ENCODE assay signal across 20 cellular contexts in genomic region chr2:207475546-207475945, GRCh38. TPM values are rescaled to one million over a fixed set of nuclear protein-coding genes. Genes with fewer than 3 reads are reported as not detected.
A peak's percentile ranks its signal among the peaks of the same experiment; 100 is the strongest.
DNase-seq lines count a peak whose midpoint lies in the region; ATAC-seq, FAIRE-seq and TF ChIP-seq lines count a peak whose summit lies in the region.
"Had no signal": no experiment of that assay in that cellular context is flagged by ENCODE, and none has a peak within 500 bp of the region (broad histone marks: within the 10 kb centered on the region; RNA-seq: fewer than 3 reads in every experiment).

No MANE protein-coding gene starts in this region.

- peak overlapping the region; percentile 42 for H2AFZ ChIP-seq in fibroblast of lung (ENCODE audit: low read length)

- intact Hi-C loops in naive thymus-derived CD4-positive, alpha-beta T cell (cut with micrococcal nuclease): loop anchor here (1.0 to 10.0 kb wide), 11 partner anchors 54 to 1311 kb away; partner anchors contain the start of gene CREB1 (in 1 of the 2)

- no peaks in the 10 kb centered on the region for H3K9me3 ChIP-seq in fibroblast of lung (ENCODE audit: control insufficient read depth, insufficient read depth, low read depth, low read length)
- no peaks in the 10 kb centered on the region for H3K9me3 ChIP-seq in naive thymus-derived CD4-positive, alpha-beta T cell (ENCODE audit: control insufficient read depth in 2 of 3, low read length in 3 of 3)
- H3K9me3 ChIP-seq: esophagus squamous epithelium, sigmoid colon, upper lobe of right lung had no signal

- no peak for TF ChIP-seq POLR2A in H54 (IDR thresholded peaks at IDR 0.05; ENCODE audit: low read depth, low read length)

- peaks cover 4% of the 10 kb centered on the region for H3K4me1 ChIP-seq in fibroblast of lung (ENCODE audit: control insufficient read depth, extremely low read depth, insufficient read depth, low read length)
- peaks cover 0 to 5% of the 10 kb centered on the region in 2 donors for H3K4me1 ChIP-seq in naive thymus-derived CD4-positive, alpha-beta T cell (ENCODE audit: control insufficient read depth in 2 of 2, insufficient read depth in 2 of 2, low read length in 2 of 2)
- H3K4me1 ChIP-seq: parathyroid adenoma had no signal

- POLR2A ChIA-PET in naive thymus-derived CD4-positive, alpha-beta T cell (lab: Charles Lee): no interaction called here

- no peak overlapping the region for H3K4me3 ChIP-seq in fibroblast of lung (replicated peaks in 1 of 4; ENCODE audit: control extremely low read depth in 1 of 4, insufficient read depth in 1 of 4, low read depth in 3 of 4, low read length in 4 of 4)
- H3K4me3 ChIP-seq in naive thymus-derived CD4-positive, alpha-beta T cell (ENCODE audit: low read length): no peak overlapping the region
- H3K4me3 ChIP-seq: sigmoid colon, upper lobe of right lung had no signal

- H3K4me3 Mint-ChIP-seq in naive thymus-derived CD4-positive, alpha-beta T cell: no peak overlapping the region
- H3K4me3 Mint-ChIP-seq: activated B cell treated with CpG ODN at 0.5 μM for 24 hours; activated T-helper 1 cell treated with anti-CD3 and anti-CD28 coated beads, Interleukin-12 subunit alpha, Interleukin-12 subunit beta, Interleukin-2, Interleukin-4 antibody, amounts not matched to agents 30 ng/mL and 10 ng/mL and 1 ng/mL, durations not matched to agents 14 hours and 24 hours and 36 hours; CD8-positive, alpha-beta T cell; H9 had no signal

- CTCF ChIA-PET in naive thymus-derived CD4-positive, alpha-beta T cell (lab: Charles Lee): interaction anchor here (0.6 to 1.5 kb wide), 4 partner anchors 645 to 779 kb away, joined by 3 to 4 read pairs (median 4); no protein-coding TSS in a partner anchor

- H3K9ac ChIP-seq in fibroblast of lung (ENCODE audit: insufficient read depth, low read length): no peak overlapping the region
- H3K9ac ChIP-seq: parathyroid adenoma had no signal

- ATAC-seq in SK-N-SH treated with all-trans-retinoic acid at 6 μM for 48 hours (peak; percentile 28), GM21717 (IDR thresholded peaks at IDR 0.05; ENCODE audit: unreplicated experiment) (no peak), GM21619 (IDR thresholded peaks at IDR 0.05; ENCODE audit: unreplicated experiment) (no peak)
- ATAC-seq in naive thymus-derived CD4-positive, alpha-beta T cell: no peak
- ATAC-seq: stimulated activated naive CD8-positive, alpha-beta T cell treated with anti-CD3 and anti-CD28 coated beads, Interleukin-15, amount 100 ng/mL, for 72 hours had no signal

- no peaks in the 10 kb centered on the region for H3K36me3 ChIP-seq in fibroblast of lung (ENCODE audit: control insufficient read depth, insufficient read depth, low read length)
- H3K36me3 ChIP-seq in naive thymus-derived CD4-positive, alpha-beta T cell (ENCODE audit: control insufficient read depth in 2 of 3, insufficient read depth in 3 of 3, low read length in 3 of 3): no peaks in the 10 kb centered on the region
- H3K36me3 ChIP-seq: esophagus squamous epithelium, sigmoid colon, upper lobe of right lung had no signal

- H3K27me3 ChIP-seq in fibroblast of lung (ENCODE audit: control insufficient read depth, insufficient read depth, low read length): no peaks in the 10 kb centered on the region
- H3K27me3 ChIP-seq in naive thymus-derived CD4-positive, alpha-beta T cell (ENCODE audit: control insufficient read depth in 2 of 2, insufficient read depth in 2 of 2, low read length in 2 of 2): no peaks in the 10 kb centered on the region
- H3K27me3 ChIP-seq: esophagus squamous epithelium, sigmoid colon, upper lobe of right lung had no signal

- H3K9me3 Mint-ChIP-seq in naive thymus-derived CD4-positive, alpha-beta T cell: no peaks in the 10 kb centered on the region
- H3K9me3 Mint-ChIP-seq: activated B cell treated with CpG ODN at 0.5 μM for 24 hours; activated T-helper 1 cell treated with anti-CD3 and anti-CD28 coated beads, Interleukin-12 subunit alpha, Interleukin-12 subunit beta, Interleukin-2, Interleukin-4 antibody, amounts not matched to agents 30 ng/mL and 10 ng/mL and 1 ng/mL, durations not matched to agents 14 hours and 24 hours and 36 hours; CD8-positive, alpha-beta T cell; H9; naive thymus-derived CD8-positive, alpha-beta T cell; stimulated activated naive CD8-positive, alpha-beta T cell treated with anti-CD3 and anti-CD28 coated beads, Interleukin-15, amount 100 ng/mL, for 72 hours had no signal

- no peaks in the 10 kb centered on the region for H3K79me2 ChIP-seq in fibroblast of lung (ENCODE audit: control insufficient read depth, insufficient read depth, low read length)
- H3K79me2 ChIP-seq: parathyroid adenoma had no signal

- peaks cover 0 to 4% (median 0%) of the 10 kb centered on the region in 5 donors for H3K27me3 Mint-ChIP-seq in naive thymus-derived CD4-positive, alpha-beta T cell
- H3K27me3 Mint-ChIP-seq: activated B cell treated with CpG ODN at 0.5 μM for 24 hours; naive thymus-derived CD8-positive, alpha-beta T cell; stimulated activated naive CD8-positive, alpha-beta T cell treated with anti-CD3 and anti-CD28 coated beads, Interleukin-15, amount 100 ng/mL, for 72 hours had no signal

- peak overlapping the region in 4 of 9 donors; percentile 25 to 86 (median 76) for H3K27ac Mint-ChIP-seq in naive thymus-derived CD4-positive, alpha-beta T cell
- H3K27ac Mint-ChIP-seq: activated B cell treated with CpG ODN at 0.5 μM for 24 hours; activated T-helper 1 cell treated with anti-CD3 and anti-CD28 coated beads, Interleukin-12 subunit alpha, Interleukin-12 subunit beta, Interleukin-2, Interleukin-4 antibody, amounts not matched to agents 30 ng/mL and 10 ng/mL and 1 ng/mL, durations not matched to agents 14 hours and 24 hours and 36 hours; CD8-positive, alpha-beta T cell had no signal

- FAIRE-seq in H54 (lab: Jason Lieb, UNC) (peak; percentile 58), GM19239 (lab: Jason Lieb, UNC) (no peak)

- H3K36me3 Mint-ChIP-seq in naive thymus-derived CD4-positive, alpha-beta T cell: peaks cover 0 to 2% (median 0%) of the 10 kb centered on the region in 5 donors
- H3K36me3 Mint-ChIP-seq: CD8-positive, alpha-beta T cell; naive thymus-derived CD8-positive, alpha-beta T cell had no signal

- no peak overlapping the region for H3K27ac ChIP-seq in fibroblast of lung (ENCODE audit: insufficient read depth, low read length)
- H3K27ac ChIP-seq in naive thymus-derived CD4-positive, alpha-beta T cell (ENCODE audit: low read depth, low read length): no peak overlapping the region
- H3K27ac ChIP-seq: esophagus squamous epithelium, parathyroid adenoma, sigmoid colon, upper lobe of right lung had no signal

- no peaks in the 10 kb centered on the region for H4K20me1 ChIP-seq in fibroblast of lung (ENCODE audit: control insufficient read depth, extremely low read depth, insufficient read depth, low read length)

- H3K4me2 ChIP-seq in fibroblast of lung (ENCODE audit: extremely low read depth, insufficient read depth, low read length): no peak overlapping the region

- H3K4me1 Mint-ChIP-seq in naive thymus-derived CD4-positive, alpha-beta T cell: peaks cover 16 to 45% (median 37%) of the 10 kb centered on the region in 7 donors

- DNase-seq in A172 (ENCODE audit: low spot score): peak; percentile 19
- no peak for DNase-seq in H54 (ENCODE audit: insufficient read length, low spot score)
- DNase-seq in fibroblast of lung (ENCODE audit: low read depth in 2 of 2): peak in 1 of 2 donors; percentile 41
- no peak for DNase-seq in GM19239 (ENCODE audit: insufficient read length, low spot score)
- DNase-seq in naive thymus-derived CD4-positive, alpha-beta T cell: no peak
- DNase-seq: activated B cell treated with CpG ODN at 0.5 μM for 24 hours; activated CD8-positive, alpha-beta memory T cell treated with anti-CD3 and anti-CD28 coated beads for 24 hours; esophagus squamous epithelium; H9; NCI-H1417 treated with DMSO at 0.1 percent for 48 hours; sigmoid colon; upper lobe of right lung had no signal

- no peak for TF ChIP-seq CTCF in fibroblast of lung (conservative IDR thresholded peaks at IDR 0.05 in 1 of 2, IDR thresholded peaks at IDR 0.05 in 1 of 2; ENCODE audit: low read depth in 1 of 2, low read length in 2 of 2)

TF ChIP-seq in SK-N-SH treated with all-trans-retinoic acid at 6 μM for 48 hours, 23 proteins besides CTCF, POLR2A, EP300 and RAD21 (continues in another document):
- TF ChIP-seq ZC3H10 (CRISPR knock-in tag; IDR thresholded peaks at IDR 0.05) (no peak), CSDC2 (CRISPR knock-in tag; IDR thresholded peaks at IDR 0.05) (no peak), PPARA (CRISPR knock-in tag; IDR thresholded peaks at IDR 0.05; ENCODE audit: borderline replicate concordance) (no peak), ZNF70 (CRISPR knock-in tag; IDR thresholded peaks at IDR 0.05) (no peak), CREB5 (CRISPR knock-in tag; IDR thresholded peaks at IDR 0.05; ENCODE audit: low read depth) (no peak)
- TF ChIP-seq, protein P1, sequence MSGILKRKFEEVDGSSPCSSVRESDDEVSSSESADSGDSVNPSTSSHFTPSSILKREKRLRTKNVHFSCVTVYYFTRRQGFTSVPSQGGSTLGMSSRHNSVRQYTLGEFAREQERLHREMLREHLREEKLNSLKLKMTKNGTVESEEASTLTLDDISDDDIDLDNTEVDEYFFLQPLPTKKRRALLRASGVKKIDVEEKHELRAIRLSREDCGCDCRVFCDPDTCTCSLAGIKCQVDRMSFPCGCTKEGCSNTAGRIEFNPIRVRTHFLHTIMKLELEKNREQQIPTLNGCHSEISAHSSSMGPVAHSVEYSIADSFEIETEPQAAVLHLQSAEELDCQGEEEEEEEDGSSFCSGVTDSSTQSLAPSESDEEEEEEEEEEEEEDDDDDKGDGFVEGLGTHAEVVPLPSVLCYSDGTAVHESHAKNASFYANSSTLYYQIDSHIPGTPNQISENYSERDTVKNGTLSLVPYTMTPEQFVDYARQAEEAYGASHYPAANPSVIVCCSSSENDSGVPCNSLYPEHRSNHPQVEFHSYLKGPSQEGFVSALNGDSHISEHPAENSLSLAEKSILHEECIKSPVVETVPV (CRISPR knock-in tag; IDR thresholded peaks at IDR 0.05): no peak

RNA-seq across cellular contexts. Expression of gene CREB1, which starts 54.2 kb away (rescaled TPM):
- 69.1 and 73.3 TPM in 2 replicates for total RNA-seq in A172 (2014; rRNA removed; shearing (Covaris generic))
- total RNA-seq in fibroblast of lung: 33.1 and 47.4 TPM in 2 replicates
- polyA plus RNA-seq in fibroblast of lung: 34.3 and 37.7 TPM in 2 replicates
- 26.8 and 27.5 TPM in 2 replicates for polyA plus RNA-seq in fibroblast of lung (2012)
- 33.3 and 119 TPM in 2 replicates for polyA minus RNA-seq in fibroblast of lung (ENCODE audit: low replicate concordance)
- 100 to 1,000 TPM in 4 of 5 experiments, 10 to 100 TPM in 1; 89.7 to 141 (median 115) TPM for total RNA-seq in naive thymus-derived CD4-positive, alpha-beta T cell
- 10 to 100 TPM; 71.1 to 85.7 TPM for polyA plus RNA-seq in naive thymus-derived CD4-positive, alpha-beta T cell
